ENCODE assay signal across 20 cellular contexts in the genomic region with DNA sequence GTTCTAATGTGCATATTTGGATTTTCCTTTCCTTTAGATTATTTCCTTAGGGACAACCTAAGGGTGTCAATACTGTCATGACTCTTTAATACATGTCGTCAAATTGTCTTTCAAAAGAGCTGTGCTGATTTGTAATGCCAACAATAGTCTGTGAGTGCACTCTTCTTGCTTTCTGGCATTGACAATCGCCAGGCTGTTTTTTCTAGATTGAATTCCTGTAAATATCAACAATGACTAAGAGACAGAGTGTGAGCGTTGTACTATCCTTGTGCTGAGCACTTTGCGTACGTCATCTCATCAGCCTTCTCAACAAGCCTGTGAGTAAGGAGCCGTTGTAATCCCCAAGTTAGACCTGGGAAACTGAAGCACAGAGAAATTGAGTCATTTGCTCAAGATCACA.
"Had no signal": no experiment of that assay in that cellular context is flagged by ENCODE, and none has a peak within 500 bp of the region (broad histone marks: within the 10 kb centered on the region; RNA-seq: fewer than 3 reads in every experiment).

No MANE protein-coding gene starts in this region.

- H3K27ac Mint-ChIP-seq: activated T-helper 17 cell treated with anti-CD3 and anti-CD28 coated beads, Interleukin-2, amount 50 U/mL, for 72 hours; endodermal cell; memory B cell; nephron; T-cell; WTC11 had no signal

- H3K27ac ChIP-seq: adrenal gland, body of pancreas, heart left ventricle, left ventricle myocardium inferior, stomach, thoracic aorta had no signal

- H3K4me3 ChIP-seq: adrenal gland, body of pancreas, heart left ventricle, left ventricle myocardium inferior, stomach, thoracic aorta had no signal

- H3K36me3 ChIP-seq: adrenal gland, heart left ventricle, left ventricle myocardium inferior, stomach, thoracic aorta had no signal

- H3K4me1 ChIP-seq: adrenal gland, body of pancreas, heart left ventricle, left ventricle myocardium inferior, stomach had no signal

- H3K9me3 ChIP-seq: adrenal gland, body of pancreas, thoracic aorta had no signal

- ATAC-seq: activated T-helper 17 cell treated with anti-CD3 and anti-CD28 coated beads, Interleukin-2, amount 50 U/mL, for 72 hours; body of pancreas; heart left ventricle; WTC11 had no signal

- DNase-seq: activated CD4-positive, alpha-beta T cell treated with anti-CD3 and anti-CD28 coated beads for 48 hours; activated naive CD4-positive, alpha-beta T cell treated with anti-CD3 and anti-CD28 coated beads, Interleukin-2, amount 50 U/mL, for 16 hours; adrenal gland; body of pancreas; dermis blood vessel endothelial cell; endodermal cell; foreskin melanocyte; heart left ventricle; kidney; left ventricle myocardium inferior; stimulated activated CD4-positive, alpha-beta T cell treated with anti-CD3 and anti-CD28 coated beads, Interleukin-4, amount 100 ng/mL, for 1 hour; stimulated activated CD8-positive, alpha-beta memory T cell treated with anti-CD3 and anti-CD28 coated beads, Interleukin-4, amount 100 ng/mL, for 48 hours; stomach; T-cell; T1000 had no signal

- H3K4me3 Mint-ChIP-seq: activated T-helper 17 cell treated with anti-CD3 and anti-CD28 coated beads, Interleukin-2, amount 50 U/mL, for 72 hours; endodermal cell; memory B cell; nephron; T-cell; WTC11 had no signal

- H3K4me1 Mint-ChIP-seq: activated T-helper 17 cell treated with anti-CD3 and anti-CD28 coated beads, Interleukin-2, amount 50 U/mL, for 72 hours; endodermal cell; memory B cell; nephron had no signal

- H3K27me3 ChIP-seq: body of pancreas, stomach had no signal
